In the genomic region with DNA sequence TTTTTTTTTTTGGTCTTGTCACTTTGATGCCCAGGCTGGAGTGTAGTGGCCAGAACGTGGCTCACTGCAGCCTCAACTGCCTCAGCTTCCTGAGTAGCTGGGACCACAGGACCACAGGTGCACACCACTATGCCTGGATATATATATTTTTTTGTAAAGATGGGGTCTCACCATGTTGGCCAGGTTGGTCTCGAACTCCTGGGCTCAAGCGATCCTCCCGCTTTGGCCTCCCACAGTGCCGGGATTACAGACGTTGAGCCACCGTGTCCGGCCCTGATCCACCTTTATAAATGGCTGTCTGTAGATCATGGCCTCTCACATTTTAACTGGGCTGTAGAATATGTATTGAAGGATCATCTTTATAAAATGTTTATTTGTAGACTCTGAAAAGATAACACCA, we compare ENCODE assay signal across 12 cellular contexts. TPM values are rescaled to one million over a fixed set of nuclear protein-coding genes. Genes with fewer than 3 reads are reported as not detected.
DNase-seq lines count a peak whose midpoint lies in the region; ATAC-seq lines count a peak whose summit lies in the region.
"Had no signal": no experiment of that assay in that cellular context is flagged by ENCODE, and none has a peak within 500 bp of the region (broad histone marks: within the 10 kb centered on the region; RNA-seq: fewer than 3 reads in every experiment).

No MANE protein-coding gene starts in this region.

- DNase-seq in activated naive CD4-positive, alpha-beta T cell (lab: John Stamatoyannopoulos, UW) = no peak
- no peak for DNase-seq in activated T-helper 1 cell treated with anti-CD3 and anti-CD28 coated beads, Interleukin-12 subunit alpha, Interleukin-12 subunit beta, Interleukin-2, Interleukin-4 antibody, amounts not matched to agents 30 ng/mL and 10 ng/mL and 1 ng/mL, durations not matched to agents 14 hours and 24 hours and 36 hours (ENCODE audit: low spot score)
- DNase-seq in superior temporal gyrus (ENCODE audit: extremely low spot score) (peak; percentile 2), left colon (no peak), NAMALWA (ENCODE audit: low spot score) (no peak)
- no peak for DNase-seq in activated CD4-positive, CD25-positive, alpha-beta regulatory T cell treated with anti-CD3 and anti-CD28 coated beads, Interleukin-2, amount 50 U/mL, for 72 hours
- DNase-seq: AML-193, GF-D8, left cardiac atrium had no signal

- H3K36me3 ChIP-seq in iPS-20b (ENCODE audit: insufficient read depth, low read depth, low read length) = peaks cover 17% of the 10 kb centered on the region; the same call in 1 of the 2 replicates

- peak overlapping the region; percentile 86 for H3K27ac Mint-ChIP-seq in activated naive CD4-positive, alpha-beta T cell treated with anti-CD3 and anti-CD28 coated beads, Interleukin-2, amount 50 U/mL, for 24 hours
- H3K27ac Mint-ChIP-seq in activated T-helper 1 cell treated with anti-CD3 and anti-CD28 coated beads, Interleukin-12 subunit alpha, Interleukin-12 subunit beta, Interleukin-2, Interleukin-4 antibody, amounts not matched to agents 30 ng/mL and 10 ng/mL and 1 ng/mL, durations not matched to agents 14 hours and 24 hours and 36 hours = peak overlapping the region; percentile 38

- no peak overlapping the region for H3K27ac ChIP-seq in iPS-20b (ENCODE audit: low read length)

- peak overlapping the region; percentile 78; the same call in 1 of the 2 replicates for H3K4me3 ChIP-seq in iPS-20b (ENCODE audit: low read length)

- H3K27me3 ChIP-seq in iPS-20b (ENCODE audit: insufficient read depth, low read length) = no peaks in the 10 kb centered on the region
- H3K27me3 ChIP-seq: tibial nerve had no signal

- peaks cover 32% of the 10 kb centered on the region for H3K4me1 Mint-ChIP-seq in activated naive CD4-positive, alpha-beta T cell treated with anti-CD3 and anti-CD28 coated beads, Interleukin-2, amount 50 U/mL, for 24 hours
- H3K4me1 Mint-ChIP-seq in activated T-helper 1 cell treated with anti-CD3 and anti-CD28 coated beads, Interleukin-12 subunit alpha, Interleukin-12 subunit beta, Interleukin-2, Interleukin-4 antibody, amounts not matched to agents 30 ng/mL and 10 ng/mL and 1 ng/mL, durations not matched to agents 14 hours and 24 hours and 36 hours (ENCODE audit: low read depth) = peaks cover 34% of the 10 kb centered on the region

- peak overlapping the region; percentile 78 for H3K4me3 Mint-ChIP-seq in activated naive CD4-positive, alpha-beta T cell treated with anti-CD3 and anti-CD28 coated beads, Interleukin-2, amount 50 U/mL, for 24 hours
- H3K4me3 Mint-ChIP-seq in activated T-helper 1 cell treated with anti-CD3 and anti-CD28 coated beads, Interleukin-12 subunit alpha, Interleukin-12 subunit beta, Interleukin-2, Interleukin-4 antibody, amounts not matched to agents 30 ng/mL and 10 ng/mL and 1 ng/mL, durations not matched to agents 14 hours and 24 hours and 36 hours = peak overlapping the region; percentile 82

- intact Hi-C loops in activated T-helper 1 cell treated with anti-CD3 and anti-CD28 coated beads, Interleukin-12 subunit alpha, Interleukin-12 subunit beta, Interleukin-2, Interleukin-4 antibody, amounts not matched to agents 30 ng/mL and 10 ng/mL and 1 ng/mL, durations not matched to agents 14 hours and 24 hours and 36 hours (cut with micrococcal nuclease) = loop anchor here (5.0 kb wide), 4 partner anchors 33 to 708 kb away; a partner anchor contains a TSS
- intact Hi-C loops in left colon (cut with DNase I, micrococcal nuclease) = no loop called here

- H3K36me3 Mint-ChIP-seq in activated naive CD4-positive, alpha-beta T cell treated with anti-CD3 and anti-CD28 coated beads, Interleukin-2, amount 50 U/mL, for 24 hours = peaks cover 9% of the 10 kb centered on the region
- peaks cover 18% of the 10 kb centered on the region for H3K36me3 Mint-ChIP-seq in activated T-helper 1 cell treated with anti-CD3 and anti-CD28 coated beads, Interleukin-12 subunit alpha, Interleukin-12 subunit beta, Interleukin-2, Interleukin-4 antibody, amounts not matched to agents 30 ng/mL and 10 ng/mL and 1 ng/mL, durations not matched to agents 14 hours and 24 hours and 36 hours (ENCODE audit: low read depth)

- no peak overlapping the region for H3K9ac ChIP-seq in iPS-20b (ENCODE audit: low read depth, low read length)

- no peaks in the 10 kb centered on the region for H3K9me3 ChIP-seq in iPS-20b (ENCODE audit: insufficient read depth, low read depth, low read length)
- H3K9me3 ChIP-seq: tibial nerve had no signal

- H3K4me1 ChIP-seq in iPS-20b (ENCODE audit: insufficient read depth, low read length) = peaks cover 6% of the 10 kb centered on the region; the same call in 1 of the 2 replicates

- no peaks in the 10 kb centered on the region for H3K27me3 Mint-ChIP-seq in activated naive CD4-positive, alpha-beta T cell treated with anti-CD3 and anti-CD28 coated beads, Interleukin-2, amount 50 U/mL, for 24 hours
- H3K27me3 Mint-ChIP-seq in activated T-helper 1 cell treated with anti-CD3 and anti-CD28 coated beads, Interleukin-12 subunit alpha, Interleukin-12 subunit beta, Interleukin-2, Interleukin-4 antibody, amounts not matched to agents 30 ng/mL and 10 ng/mL and 1 ng/mL, durations not matched to agents 14 hours and 24 hours and 36 hours (ENCODE audit: insufficient read depth) = no peaks in the 10 kb centered on the region

- no peak for ATAC-seq in left colon
- ATAC-seq: left cardiac atrium had no signal

- no peaks in the 10 kb centered on the region for H3K9me3 Mint-ChIP-seq in activated naive CD4-positive, alpha-beta T cell treated with anti-CD3 and anti-CD28 coated beads, Interleukin-2, amount 50 U/mL, for 24 hours
- no peaks in the 10 kb centered on the region for H3K9me3 Mint-ChIP-seq in activated T-helper 1 cell treated with anti-CD3 and anti-CD28 coated beads, Interleukin-12 subunit alpha, Interleukin-12 subunit beta, Interleukin-2, Interleukin-4 antibody, amounts not matched to agents 30 ng/mL and 10 ng/mL and 1 ng/mL, durations not matched to agents 14 hours and 24 hours and 36 hours

RNA-seq across cellular contexts. Expression of a gene that starts 1.9 kb away (rescaled TPM):
- 163 and 168 TPM in 2 replicates for total RNA-seq in activated T-helper 1 cell treated with anti-CD3 and anti-CD28 coated beads, Interleukin-12 subunit alpha, Interleukin-12 subunit beta, Interleukin-2, Interleukin-4 antibody, amounts not matched to agents 30 ng/mL and 10 ng/mL and 1 ng/mL, durations not matched to agents 14 hours and 24 hours and 36 hours
- 10 to 100 TPM; 49.1 to 60.2 TPM for total RNA-seq in left colon
